Comparison of ENCODE assay signal across 8 cellular contexts in genomic region chr6:105992315-105992961, GRCh38.
DNase-seq lines count a peak whose midpoint lies in the region; ATAC-seq and TF ChIP-seq lines count a peak whose summit lies in the region.

No MANE protein-coding gene starts in this region.

- H3K4me1 ChIP-seq in PC-9 (replicated peaks; ENCODE audit: insufficient read depth) (0 out of 2 replicates have a peak, but pooled peaks cover 4% of the 10 kb centered on the region), fibroblast of lung (ENCODE audit: control insufficient read depth, extremely low read depth, insufficient read depth, low read length) (peaks cover 4% of the 10 kb centered on the region)

- peaks cover 5% of the 10 kb centered on the region for H3K36me3 Mint-ChIP-seq in natural killer cell treated with Interleukin-12 subunit alpha and Interleukin-12 subunit beta and Interleukin-15 and Interleukin-18, amount 100 ng/mL, for 72 hours

- peak overlapping the region; percentile 17 for H3K9ac ChIP-seq in fibroblast of lung (ENCODE audit: insufficient read depth, low read length)

- POLR2A ChIA-PET in PC-9 (lab: Charles Lee; ENCODE audit: unreplicated experiment): interaction anchor here (0.6 to 0.7 kb wide), 2 partner anchors 74 to 782 kb away, joined by 5 read pairs; no protein-coding TSS in a partner anchor

- peak overlapping the region; percentile 70 to 74 for H3K27ac Mint-ChIP-seq in natural killer cell treated with Interleukin-12 subunit alpha and Interleukin-12 subunit beta and Interleukin-15 and Interleukin-18, amount 100 ng/mL, for 72 hours

- H3K9me3 ChIP-seq in PC-9 (ENCODE audit: insufficient read depth, low read depth) (no peaks in the 10 kb centered on the region), fibroblast of lung (ENCODE audit: control insufficient read depth, insufficient read depth, low read depth, low read length) (no peaks in the 10 kb centered on the region)

- no peaks in the 10 kb centered on the region for H3K9me3 Mint-ChIP-seq in natural killer cell treated with Interleukin-12 subunit alpha and Interleukin-12 subunit beta and Interleukin-15 and Interleukin-18, amount 100 ng/mL, for 72 hours

- peaks cover 30 to 53% of the 10 kb centered on the region in 2 donors for H3K27me3 Mint-ChIP-seq in natural killer cell treated with Interleukin-12 subunit alpha and Interleukin-12 subunit beta and Interleukin-15 and Interleukin-18, amount 100 ng/mL, for 72 hours

- H4K20me1 ChIP-seq in PC-9 (ENCODE audit: insufficient read depth) (no peaks in the 10 kb centered on the region), fibroblast of lung (ENCODE audit: control insufficient read depth, extremely low read depth, insufficient read depth, low read length) (no peaks in the 10 kb centered on the region)

- H3K4me3 Mint-ChIP-seq in natural killer cell treated with Interleukin-12 subunit alpha and Interleukin-12 subunit beta and Interleukin-15 and Interleukin-18, amount 100 ng/mL, for 72 hours: peak overlapping the region; percentile 92

- H3F3A ChIP-seq in PC-9 (ENCODE audit: insufficient read depth, low read depth): no peaks in the 10 kb centered on the region

- TF ChIP-seq CTCF in PC-9 (conservative IDR thresholded peaks at IDR 0.05) (0 out of 2 replicates have a peak, but pooled peaks have one; percentile 15), fibroblast of lung (conservative IDR thresholded peaks at IDR 0.05 in 1 of 2, IDR thresholded peaks at IDR 0.05 in 1 of 2; ENCODE audit: low read depth in 1 of 2, low read length in 2 of 2) (no peak)

- no TSS peak for BruUV-seq in PC-9 (replicated peaks; lab: Mats Ljungman, UMichigan)

- no peaks in the 10 kb centered on the region for H3K9me2 ChIP-seq in PC-9 (ENCODE audit: insufficient read depth)

- H3K79me2 ChIP-seq in PC-9 (ENCODE audit: low read depth) (no peaks in the 10 kb centered on the region), fibroblast of lung (ENCODE audit: control insufficient read depth, insufficient read depth, low read length) (no peaks in the 10 kb centered on the region)

- peaks cover 27 to 32% of the 10 kb centered on the region in 2 donors for H3K4me1 Mint-ChIP-seq in natural killer cell treated with Interleukin-12 subunit alpha and Interleukin-12 subunit beta and Interleukin-15 and Interleukin-18, amount 100 ng/mL, for 72 hours (ENCODE audit: low read depth in 2 of 2)

- H3K27me3 ChIP-seq in PC-9 (ENCODE audit: insufficient read depth, low read depth) (no peaks in the 10 kb centered on the region), fibroblast of lung (ENCODE audit: control insufficient read depth, insufficient read depth, low read length) (no peaks in the 10 kb centered on the region)

- H3K27ac ChIP-seq in PC-9 (no peak overlapping the region), fibroblast of lung (ENCODE audit: insufficient read depth, low read length) (peak overlapping the region; percentile 24)

- H3K4me2 ChIP-seq in PC-9 (peak overlapping the region; percentile 88), fibroblast of lung (ENCODE audit: extremely low read depth, insufficient read depth, low read length) (peak overlapping the region; percentile 90)

- H3K4me3 ChIP-seq in PC-9: peak overlapping the region; percentile 83
- H3K4me3 ChIP-seq in fibroblast of lung (replicated peaks in 1 of 4; ENCODE audit: control extremely low read depth in 1 of 4, insufficient read depth in 1 of 4, low read depth in 3 of 4, low read length in 4 of 4): peak overlapping the region; percentile 39 to 88 (median 60)

- H2AFZ ChIP-seq in PC-9 (peak overlapping the region; percentile 99), fibroblast of lung (ENCODE audit: low read length) (peak overlapping the region; percentile 92)

- DNase-seq in D341Med (ENCODE audit: low spot score): peak; percentile 91
- peak in 73 of 76 experiments; percentile 13 to 87 (median 68) for DNase-seq in HUDEP-2 (lab: John Stamatoyannopoulos, UW; ENCODE audit: unreplicated experiment in 76 of 76)
- peak; percentile 54 to 83 for DNase-seq in PC-9
- DNase-seq in activated T-helper 1 cell treated with Interleukin-2 at 50 U/mL for 16 hours (ENCODE audit: low read depth): peak; percentile 81
- peak; percentile 72 to 84 for DNase-seq in fibroblast of lung (ENCODE audit: low read depth in 2 of 2)
- peak; percentile 90 for DNase-seq in natural killer cell treated with Interleukin-12 subunit alpha and Interleukin-12 subunit beta and Interleukin-15 and Interleukin-18, amount 100 ng/mL, for 72 hours (ENCODE audit: low spot score)
- peak; percentile 76 to 88 (median 80) for DNase-seq in stimulated activated naive CD4-positive, alpha-beta T cell (lab: John Stamatoyannopoulos, UW)

- intact Hi-C loops in PC-9 (cut with micrococcal nuclease; ENCODE audit: unreplicated experiment): no loop called here

- ATAC-seq in GM21423 (IDR thresholded peaks at IDR 0.05; ENCODE audit: unreplicated experiment): peak; percentile 84
- peak; percentile 93 to 94 for ATAC-seq in natural killer cell treated with Interleukin-12 subunit alpha and Interleukin-12 subunit beta and Interleukin-15 and Interleukin-18, amount 100 ng/mL, for 72 hours

- H3K36me3 ChIP-seq in PC-9 (ENCODE audit: low read depth): no peaks in the 10 kb centered on the region
- H3K36me3 ChIP-seq in fibroblast of lung (ENCODE audit: control insufficient read depth, insufficient read depth, low read length): no peaks in the 10 kb centered on the region

- CTCF ChIA-PET in PC-9 (lab: Charles Lee): interaction anchor here (1.2 kb wide), 1 partner anchor 212 kb away, joined by 3 read pairs; no protein-coding TSS in a partner anchor
